22 cellular contexts compared by ENCODE assay signal in the genomic region with DNA sequence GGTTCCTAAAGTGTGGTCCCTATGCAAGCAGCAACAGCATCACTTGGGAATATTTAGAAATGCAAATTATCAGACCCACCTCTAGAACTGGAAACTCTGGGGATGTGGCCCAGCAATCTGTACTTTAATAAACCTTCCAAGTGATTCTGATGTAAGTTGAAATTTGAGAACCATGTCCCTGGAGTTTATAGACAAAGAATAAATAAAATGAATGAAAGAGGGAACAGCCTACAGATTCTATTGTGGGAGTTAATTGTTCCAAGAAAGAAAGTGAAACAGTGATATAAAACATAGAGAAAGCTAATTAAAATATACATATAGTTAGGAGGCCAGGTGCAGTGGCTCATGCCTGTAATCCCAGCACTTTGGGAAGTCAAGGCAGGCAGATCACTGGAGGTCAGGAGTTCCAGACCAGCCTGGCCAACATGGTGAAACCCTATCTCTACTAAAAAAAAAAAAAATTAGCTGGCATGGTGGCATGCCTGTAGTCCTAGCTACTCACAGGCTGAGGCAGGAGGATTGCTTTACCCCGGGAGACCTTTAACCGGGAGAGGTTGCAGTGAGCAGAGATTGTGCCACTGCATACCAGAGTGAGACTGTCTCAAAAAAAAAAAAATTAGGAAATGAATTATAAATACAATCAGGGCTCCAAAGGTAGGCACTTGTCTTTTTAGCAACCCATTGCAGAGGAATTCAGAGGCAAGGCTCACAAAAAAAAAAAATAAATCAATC.
"Had no signal": no experiment of that assay in that cellular context is flagged by ENCODE, and none has a peak within 500 bp of the region (broad histone marks: within the 10 kb centered on the region; RNA-seq: fewer than 3 reads in every experiment).

No MANE protein-coding gene starts in this region.

- DNase-seq: activated CD4-positive, alpha-beta T cell treated with anti-CD3 and anti-CD28 coated beads, Interleukin-2, amount 10 ng/mL, durations not matched to agents 7 days and 5 days; activated CD4-positive, CD25-positive, alpha-beta regulatory T cell treated with anti-CD3 and anti-CD28 coated beads, Interleukin-2, amount 50 U/mL, for 72 hours; activated CD8-positive, alpha-beta memory T cell treated with anti-CD3 and anti-CD28 coated beads, Interleukin-2, amount 10 ng/mL, durations not matched to agents 7 days and 5 days; activated CD8-positive, alpha-beta T cell treated with anti-CD3 and anti-CD28 coated beads for 36 hours; activated effector memory CD4-positive, alpha-beta T cell treated with anti-CD3 and anti-CD28 coated beads, Interleukin-2, amount 50 U/mL, for 16 hours; activated naive CD4-positive, alpha-beta T cell treated with anti-CD3 and anti-CD28 coated beads, Interleukin-2, amount 10 ng/mL, durations not matched to agents 7 days and 5 days; activated T-cell treated with anti-CD3 and anti-CD28 coated beads for 4 hours; cerebellar nuclear complex; cortex of kidney; endodermal cell; esophagus squamous epithelium; foreskin fibroblast; heart right ventricle; islet precursor cell; left cardiac atrium; pancreas; psoas muscle; stimulated activated CD4-positive, alpha-beta T cell treated with anti-CD3 and anti-CD28 coated beads, Interleukin-4, amount 100 ng/mL, for 4 hours; tibial artery; WERI-Rb-1 had no signal

- H3K27ac ChIP-seq: esophagus squamous epithelium, heart right ventricle, neutrophil, pancreas, psoas muscle, right atrium auricular region, tibial artery, WERI-Rb-1 had no signal

- H3K36me3 ChIP-seq: esophagus squamous epithelium, heart right ventricle, neutrophil, pancreas, right atrium auricular region, tibial artery, WERI-Rb-1 had no signal

- H3K9me3 ChIP-seq: esophagus squamous epithelium, neutrophil, pancreas, psoas muscle, right atrium auricular region, tibial artery had no signal

- H3K27me3 ChIP-seq: esophagus squamous epithelium, heart right ventricle, neutrophil, pancreas, right atrium auricular region, tibial artery had no signal

- H3K4me1 ChIP-seq: esophagus squamous epithelium, heart right ventricle, pancreas, psoas muscle, right atrium auricular region, tibial artery had no signal

- H3K4me3 ChIP-seq: esophagus squamous epithelium, heart right ventricle, pancreas, psoas muscle, right atrium auricular region, tibial artery had no signal
